Comparison of ENCODE assay signal across 25 cellular contexts in genomic region chr6:86715676-86716075, GRCh38.
DNase-seq lines count a peak whose midpoint lies in the region; ATAC-seq, FAIRE-seq and TF ChIP-seq lines count a peak whose summit lies in the region.
"Had no signal": no experiment of that assay in that cellular context is flagged by ENCODE, and none has a peak within 500 bp of the region (broad histone marks: within the 10 kb centered on the region; RNA-seq: fewer than 3 reads in every experiment).

No MANE protein-coding gene starts in this region.

- 20% methylated on average over 3 of the region's 3 CpGs for WGBS in SK-N-SH (ENCODE audit: low lambda C conversion rate)
- 63% methylated on average over 3 of the region's 3 CpGs; no CpG with 5 or more reads in 1 of the 2 experiments for WGBS in H1 (ENCODE audit: extremely low coverage in 1 of 2, insufficient coverage in 1 of 2, insufficient read length in 1 of 2, insufficient replicate concordance in 2 of 2, low coverage in 1 of 2, low lambda C conversion rate in 2 of 2, missing lambda C conversion rate in 1 of 2), 2 experiments
- 46 to 61% methylated on average over 3 of the region's 3 CpGs for WGBS in transverse colon (ENCODE audit: low coverage in 1 of 2), 2 donors

- DNase-seq in SK-N-SH (no peak), H1 (ENCODE audit: low read depth in 1 of 2, low spot score in 2 of 2) (no peak), left lung (no peak), GM13976 (ENCODE audit: low spot score) (no peak), T-helper 17 cell (no peak), transverse colon (no peak), left lobe of liver (ENCODE audit: low spot score) (no peak)
- DNase-seq: 8988T; activated CD4-positive, alpha-beta T cell treated with anti-CD3 and anti-CD28 coated beads, Interleukin-2, amount 10 ng/mL, durations not matched to agents 24 days and 14 days; activated naive CD8-positive, alpha-beta T cell treated with anti-CD3 and anti-CD28 coated beads, Interleukin-2, amount 50 U/mL, for 24 hours; BE2C; COR-L47; hippocampal formation; kidney; NCI-H1105 treated with DMSO at 0.1 percent for 48 hours; NCI-H2107; NCI-H524; stimulated activated CD4-positive, alpha-beta T cell treated with anti-CD3 and anti-CD28 coated beads, Interleukin-2, amount 100 ng/mL, for 24 hours; stimulated activated naive CD4-positive, alpha-beta T cell had no signal

- H2BK12ac ChIP-seq in H1 (ENCODE audit: low read depth, low read length) = no peak overlapping the region

- H3K36me3 ChIP-seq in SK-N-SH (replicated peaks in 1 of 2; ENCODE audit: control insufficient read depth in 1 of 2, insufficient read depth in 2 of 2, low read length in 1 of 2) = no peaks in the 10 kb centered on the region
- H3K36me3 ChIP-seq in H1 (ENCODE audit: control insufficient read depth in 2 of 4, insufficient read depth in 4 of 4, low read length in 3 of 4) = no peaks in the 10 kb centered on the region
- no peaks in the 10 kb centered on the region for H3K36me3 ChIP-seq in left lung
- no peaks in the 10 kb centered on the region for H3K36me3 ChIP-seq in transverse colon
- H3K36me3 ChIP-seq: BE2C, cardiac muscle cell had no signal

- H3K79me1 ChIP-seq in H1 (ENCODE audit: low read depth, low read length) = no peaks in the 10 kb centered on the region

- CTCF ChIA-PET in SK-N-SH (lab: Yijun Ruan, JAX) (no interaction called here), H1 (lab: Charles Lee; ENCODE audit: partially characterized antibody) (interaction anchor here (0.8 to 1.3 kb wide), 2 partner anchors 10 to 143 kb away, joined by 3 to 4 read pairs; no protein-coding TSS in a partner anchor)

- TF ChIP-seq POLR2A in H1 (IDR thresholded peaks at IDR 0.05; ENCODE audit: control extremely low read depth in 1 of 2, low read depth in 2 of 2, low read length in 2 of 2) (no peak), transverse colon (IDR thresholded peaks at IDR 0.05) (no peak)

- in situ Hi-C loops in GM13976 (cut with MboI; ENCODE audit: low sequenced_read_pairs, unreplicated experiment) = no loop called here
- in situ Hi-C loops in transverse colon (cut with MboI; ENCODE audit: low pct_ligation_motif_present in 1 of 4, low pct_unique_long_range_greater_than_20kb in 1 of 4, low sequenced_read_pairs in 3 of 4) = no loop called here

- H3K4me2 ChIP-seq in SK-N-SH (no peak overlapping the region), H1 (ENCODE audit: insufficient read depth in 1 of 2, low read depth in 2 of 2, low read length in 2 of 2) (no peak overlapping the region)

- POLR2A ChIA-PET in SK-N-SH (lab: Yijun Ruan, JAX) (no interaction called here), H1 (lab: Charles Lee; ENCODE audit: partially characterized antibody) (no interaction called here)

- H3K9me2 ChIP-seq in SK-N-SH = no peaks in the 10 kb centered on the region

- H3K9me3 ChIP-seq in SK-N-SH = no peaks in the 10 kb centered on the region
- 0 out of 4 replicates have a peak, but pooled peaks cover 0 to 3% of the 10 kb centered on the region in 2 experiments for H3K9me3 ChIP-seq in H1 (ENCODE audit: insufficient read depth in 2 of 2, low read depth in 1 of 2, low read length in 1 of 2)
- H3K9me3 ChIP-seq in left lung = no peaks in the 10 kb centered on the region
- H3K9me3 ChIP-seq in T-helper 17 cell (ENCODE audit: control insufficient read depth, low read length, poor library complexity, severe bottlenecking) = no peaks in the 10 kb centered on the region
- no peaks in the 10 kb centered on the region for H3K9me3 ChIP-seq in transverse colon
- H3K9me3 ChIP-seq: BE2C had no signal

- H3K23ac ChIP-seq in H1 (ENCODE audit: insufficient read length) = no peak overlapping the region

- no peaks in the 10 kb centered on the region for H3K4me1 ChIP-seq in SK-N-SH (ENCODE audit: control insufficient read depth in 1 of 2, insufficient read depth in 2 of 2, low read depth in 1 of 2, low read length in 1 of 2)
- no peaks in the 10 kb centered on the region; a peak in 1 of 7 replicates for H3K4me1 ChIP-seq in H1 (replicated peaks in 1 of 4; ENCODE audit: control insufficient read depth in 3 of 4, insufficient read depth in 4 of 4, low read length in 3 of 4)
- H3K4me1 ChIP-seq in left lung = no peaks in the 10 kb centered on the region
- H3K4me1 ChIP-seq in transverse colon = no peaks in the 10 kb centered on the region
- H3K4me1 ChIP-seq: BE2C had no signal

- no peaks in the 10 kb centered on the region for H3K36me3 Mint-ChIP-seq in T-helper 17 cell (ENCODE audit: low read depth)

- H3K27ac Mint-ChIP-seq in T-helper 17 cell = no peak overlapping the region
- H3K27ac Mint-ChIP-seq: activated CD4-positive, alpha-beta T cell treated with anti-CD3 and anti-CD28 coated beads, Interleukin-2, amount 10 ng/mL, durations not matched to agents 24 days and 14 days; activated naive CD8-positive, alpha-beta T cell treated with anti-CD3 and anti-CD28 coated beads, Interleukin-2, amount 50 U/mL, for 24 hours; dendritic cell treated with granulocyte-macrophage colony-stimulating factor and Interleukin-4, amounts not matched to agents 40 ng/mL and 50 ng/mL, for 4 days; nephron had no signal

- no peak overlapping the region for H4K5ac ChIP-seq in H1 (ENCODE audit: insufficient read length, low read depth, low read length)

- H3K27me3 ChIP-seq in SK-N-SH (ENCODE audit: insufficient read depth) (no peaks in the 10 kb centered on the region), H1 (replicated peaks in 1 of 4; ENCODE audit: control insufficient read depth in 3 of 4, extremely low read depth in 1 of 4, insufficient read depth in 3 of 4, low read length in 3 of 4) (no peaks in the 10 kb centered on the region), left lung (no peaks in the 10 kb centered on the region), transverse colon (no peaks in the 10 kb centered on the region)
- H3K27me3 ChIP-seq: BE2C, cardiac muscle cell had no signal

- ATAC-seq in SK-N-SH treated with all-trans-retinoic acid at 6 μM for 48 hours = no peak
- peak; percentile 57 for ATAC-seq in left lung
- no peak for ATAC-seq in T-helper 17 cell
- no peak for ATAC-seq in left lobe of liver
- ATAC-seq: activated naive CD8-positive, alpha-beta T cell treated with anti-CD3 and anti-CD28 coated beads, Interleukin-2, amount 50 U/mL, for 24 hours; HCT116 had no signal

- TF ChIP-seq CTCF in SK-N-SH (IDR thresholded peaks at IDR 0.05) (no peak), H1 (IDR thresholded peaks at IDR 0.05; ENCODE audit: control extremely low read depth in 1 of 3, insufficient read depth in 1 of 3, low read depth in 1 of 3, low read length in 3 of 3) (no peak), left lung (IDR thresholded peaks at IDR 0.05) (no peak), GM13976 (IDR thresholded peaks at IDR 0.05; ENCODE audit: borderline replicate concordance, control extremely low read depth, extremely low read depth, insufficient read depth, missing control alignments) (no peak), transverse colon (IDR thresholded peaks at IDR 0.05) (no peak)

- no peak for TF ChIP-seq RAD21 in SK-N-SH (IDR thresholded peaks at IDR 0.05; ENCODE audit: low read length)
- no peak for TF ChIP-seq RAD21 in H1 (IDR thresholded peaks at IDR 0.05 in 1 of 2, conservative IDR thresholded peaks at IDR 0.05 in 1 of 2; ENCODE audit: low read depth in 2 of 2, low read length in 2 of 2)

- no peak overlapping the region for H2BK15ac ChIP-seq in H1 (ENCODE audit: low read length)

- no peak for FAIRE-seq in H1 (lab: Jason Lieb, UNC)
- FAIRE-seq: TTC549 had no signal

- intact Hi-C loops in left lung (cut with DNase I) = no loop called here
- intact Hi-C loops in transverse colon (cut with DNase I; ENCODE audit: low total_unique reads) = no loop called here

- H3K4me3 ChIP-seq in SK-N-SH (ENCODE audit: low read depth in 2 of 2, low read length in 1 of 2) (no peak overlapping the region), H1 (ENCODE audit: extremely low read depth in 1 of 4, insufficient read depth in 2 of 4, low read depth in 3 of 4, low read length in 4 of 4) (no peak overlapping the region), left lung (no peak overlapping the region), transverse colon (no peak overlapping the region)
- H3K4me3 ChIP-seq: cardiac muscle cell had no signal

- H3K79me2 ChIP-seq in SK-N-SH (ENCODE audit: insufficient read depth) (no peaks in the 10 kb centered on the region), H1 (ENCODE audit: control insufficient read depth in 1 of 2, insufficient read depth in 2 of 2, low read length in 2 of 2) (no peaks in the 10 kb centered on the region)

- no peaks in the 10 kb centered on the region for H3F3A ChIP-seq in SK-N-SH (replicated peaks; ENCODE audit: insufficient read depth)

- H3K27ac ChIP-seq in SK-N-SH (ENCODE audit: low read depth in 2 of 2, low read length in 1 of 2) = no peak overlapping the region
- H3K27ac ChIP-seq in H1 (ENCODE audit: low read depth, low read length) = no peak overlapping the region
- H3K27ac ChIP-seq in left lung = no peak overlapping the region
- H3K27ac ChIP-seq in transverse colon = no peak overlapping the region
- H3K27ac ChIP-seq: cardiac muscle cell had no signal

- H2AK5ac ChIP-seq in H1 (ENCODE audit: low read depth, low read length) = no peak overlapping the region

- no peak overlapping the region for H3K18ac ChIP-seq in H1 (ENCODE audit: extremely low read depth, low read length)

- no peaks in the 10 kb centered on the region for H3K4me1 Mint-ChIP-seq in T-helper 17 cell
- H3K4me1 Mint-ChIP-seq: activated CD4-positive, alpha-beta T cell treated with anti-CD3 and anti-CD28 coated beads, Interleukin-2, amount 10 ng/mL, durations not matched to agents 24 days and 14 days; activated naive CD8-positive, alpha-beta T cell treated with anti-CD3 and anti-CD28 coated beads, Interleukin-2, amount 50 U/mL, for 24 hours; nephron had no signal

- H3K56ac ChIP-seq in H1 (replicated peaks; ENCODE audit: insufficient read length, low read depth, low read length) = no peak overlapping the region

- H3K27me3 Mint-ChIP-seq in T-helper 17 cell = no peaks in the 10 kb centered on the region
- H3K27me3 Mint-ChIP-seq: activated CD4-positive, alpha-beta T cell treated with anti-CD3 and anti-CD28 coated beads, Interleukin-2, amount 10 ng/mL, durations not matched to agents 24 days and 14 days; activated naive CD8-positive, alpha-beta T cell treated with anti-CD3 and anti-CD28 coated beads, Interleukin-2, amount 50 U/mL, for 24 hours; dendritic cell treated with granulocyte-macrophage colony-stimulating factor and Interleukin-4, amounts not matched to agents 40 ng/mL and 50 ng/mL, for 4 days had no signal

- no peaks in the 10 kb centered on the region for H3K23me2 ChIP-seq in H1 (ENCODE audit: low read depth, low read length)

- no peak overlapping the region for H3K4me3 Mint-ChIP-seq in T-helper 17 cell
- H3K4me3 Mint-ChIP-seq: activated CD4-positive, alpha-beta T cell treated with anti-CD3 and anti-CD28 coated beads, Interleukin-2, amount 10 ng/mL, durations not matched to agents 24 days and 14 days; activated naive CD8-positive, alpha-beta T cell treated with anti-CD3 and anti-CD28 coated beads, Interleukin-2, amount 50 U/mL, for 24 hours; dendritic cell treated with granulocyte-macrophage colony-stimulating factor and Interleukin-4, amounts not matched to agents 40 ng/mL and 50 ng/mL, for 4 days; nephron had no signal

- no peak overlapping the region for H3K4ac ChIP-seq in H1 (replicated peaks; ENCODE audit: insufficient read length, low read depth, low read length)

- no peak overlapping the region for H2BK120ac ChIP-seq in H1 (replicated peaks; ENCODE audit: low read depth, low read length)

- no peak overlapping the region for H2AFZ ChIP-seq in SK-N-SH (ENCODE audit: low read depth)
- H2AFZ ChIP-seq in H1 (ENCODE audit: low read length) = no peak overlapping the region

- H2BK5ac ChIP-seq in H1 (ENCODE audit: low read depth, low read length) = no peak overlapping the region

- H3K9ac ChIP-seq in SK-N-SH (no peak overlapping the region), H1 (replicated peaks in 1 of 4; ENCODE audit: extremely low read depth in 1 of 4, low read depth in 3 of 4, low read length in 3 of 4) (no peak overlapping the region)

- H3K14ac ChIP-seq in H1 (ENCODE audit: insufficient read length) = no peak overlapping the region

- H2BK20ac ChIP-seq in H1 (ENCODE audit: low read length) = no peak overlapping the region

- TF ChIP-seq EP300 in SK-N-SH (IDR thresholded peaks at IDR 0.05; ENCODE audit: borderline replicate concordance in 1 of 2, low read depth in 1 of 2, low read length in 1 of 2) = no peak
- no peak for TF ChIP-seq EP300 in H1 (IDR thresholded peaks at IDR 0.05; ENCODE audit: borderline replicate concordance in 1 of 2, low read depth in 2 of 2, low read length in 2 of 2)
- TF ChIP-seq EP300 in transverse colon (IDR thresholded peaks at IDR 0.05; ENCODE audit: low read depth) = no peak

- H4K91ac ChIP-seq in H1 (replicated peaks; ENCODE audit: insufficient read length, low read length) = no peak overlapping the region

- H4K20me1 ChIP-seq in SK-N-SH (ENCODE audit: insufficient read depth) = no peaks in the 10 kb centered on the region
- no peaks in the 10 kb centered on the region for H4K20me1 ChIP-seq in H1 (replicated peaks in 1 of 2; ENCODE audit: control insufficient read depth in 1 of 2, insufficient read depth in 2 of 2, low read length in 2 of 2)

- no peak overlapping the region for H4K8ac ChIP-seq in H1 (ENCODE audit: extremely low read depth, insufficient read depth, low read length)
